8 cellular contexts compared by ENCODE assay signal in genomic region chr14:24135834-24136683, GRCh38. TPM values are rescaled to one million over a fixed set of nuclear protein-coding genes. Genes with fewer than 3 reads are reported as not detected.
A peak's percentile ranks its signal among the peaks of the same experiment; 100 is the strongest.
DNase-seq lines count a peak whose midpoint lies in the region; ATAC-seq and TF ChIP-seq lines count a peak whose summit lies in the region.

Gene PSME1 (plus strand): TSS chr14:24136194. CDS start chr14:24136263, 69 bp downstream.

- H3K36me3 ChIP-seq in OCI-LY1 (ENCODE audit: insufficient read depth, low read length) (peaks cover 28% of the 10 kb centered on the region), mucosa of descending colon (ENCODE audit: low read depth) (no peaks in the 10 kb centered on the region)

- intact Hi-C loops in Calu3 (cut with micrococcal nuclease; ENCODE audit: unreplicated experiment) (no loop called here), mucosa of descending colon (cut with DNase I, micrococcal nuclease) (no loop called here)

- peak within 1 kb of the TSS; percentile 82 for H3K4me3 Mint-ChIP-seq in Calu3 (ENCODE audit: low read depth, unreplicated experiment)

- no TSS peak for BruUV-seq in Calu3 (replicated peaks; lab: Mats Ljungman, UMichigan)

- H3K9me2 ChIP-seq in OCI-LY1 (ENCODE audit: low read depth, low read length), result no peaks in the 10 kb centered on the region

- H3K4me2 ChIP-seq in OCI-LY1 (ENCODE audit: low read length), result peak within 1 kb of the TSS; percentile 78

- H3K27me3 ChIP-seq in OCI-LY1 (ENCODE audit: insufficient read depth, low read length), result no peaks in the 10 kb centered on the region

- no peaks in the 10 kb centered on the region for H3K27me3 Mint-ChIP-seq in Calu3 (ENCODE audit: unreplicated experiment)

- H3K36me3 Mint-ChIP-seq in Calu3 (ENCODE audit: insufficient read depth, unreplicated experiment), result peaks cover 46% of the 10 kb centered on the region

- H3K27ac ChIP-seq in OCI-LY1 (ENCODE audit: low read depth, low read length, poor library complexity, severe bottlenecking), result peak within 1 kb of the TSS; percentile 48

- H3K9ac ChIP-seq in OCI-LY1 (ENCODE audit: low read length), result peak within 1 kb of the TSS; percentile 94

- H3K4me1 Mint-ChIP-seq in Calu3 (ENCODE audit: low read depth, unreplicated experiment), result peaks cover 30% of the 10 kb centered on the region

- no peaks in the 10 kb centered on the region for H3K9me3 ChIP-seq in OCI-LY1 (ENCODE audit: low read length)
- no peaks in the 10 kb centered on the region for H3K9me3 ChIP-seq in mucosa of descending colon

- H3K4me3 ChIP-seq in OCI-LY1 (ENCODE audit: low read depth, low read length, poor library complexity, severe bottlenecking) (peak within 1 kb of the TSS; percentile 98), mucosa of descending colon (peak within 1 kb of the TSS; percentile 98)

- CTCF ChIA-PET in Calu3 (lab: Charles Lee), result interaction anchor here (0.9 to 2.5 kb wide), 7 partner anchors 11 to 56 kb away, joined by 3 to 9 read pairs (median 5); partner anchors contain the start of genes DCAF11, IRF9, NRL and PCK2

- no peaks in the 10 kb centered on the region for H3F3A ChIP-seq in OCI-LY1 (ENCODE audit: insufficient read depth, low read length)

- peak within 1 kb of the TSS; percentile 69 for H3K27ac Mint-ChIP-seq in Calu3 (ENCODE audit: unreplicated experiment)

- H3K9me3 Mint-ChIP-seq in Calu3 (ENCODE audit: low read depth, unreplicated experiment), result no peaks in the 10 kb centered on the region

- H3K4me1 ChIP-seq in OCI-LY1 (ENCODE audit: insufficient read depth, low read length, severe bottlenecking) (peaks cover 41% of the 10 kb centered on the region), mucosa of descending colon (ENCODE audit: low read depth) (peaks cover 30% of the 10 kb centered on the region)

- DNase-seq in Calu3 (peak; percentile 96), HuH-7 (ENCODE audit: low spot score) (peak; percentile 91), activated T-cell treated with anti-CD3 and anti-CD28 coated beads for 1 hour (ENCODE audit: low read depth) (peak; percentile 91), epidermal melanocyte (ENCODE audit: insufficient read length, low spot score) (peak; percentile 95), mucosa of descending colon (peak; percentile 96 to 99 (median 97))
- DNase-seq in stimulated activated CD8-positive, alpha-beta memory T cell treated with anti-CD3 and anti-CD28 coated beads, Interleukin-4, amount 100 ng/mL, for 24 hours (ENCODE audit: low read depth), result peak; percentile 89

- peak; percentile 82 for ATAC-seq in GM21447 (IDR thresholded peaks at IDR 0.05; ENCODE audit: unreplicated experiment)
- ATAC-seq in mucosa of descending colon, result peak; percentile 97

- TF ChIP-seq CTCF in Calu3 (IDR thresholded peaks at IDR 0.05; ENCODE audit: unreplicated experiment) (no peak), OCI-LY1 (IDR thresholded peaks at IDR 0.05; ENCODE audit: low read length) (no peak), mucosa of descending colon (IDR thresholded peaks at IDR 0.05) (no peak)

- H4K20me1 ChIP-seq in OCI-LY1 (ENCODE audit: insufficient read depth, low read length), result no peaks in the 10 kb centered on the region

- H3K79me2 ChIP-seq in OCI-LY1 (ENCODE audit: insufficient read depth, low read length), result peaks cover 14% of the 10 kb centered on the region

- H2AFZ ChIP-seq in OCI-LY1 (ENCODE audit: low read length), result no peak within 1 kb of the TSS; the same call in 1 of the 2 replicates

RNA-seq across cellular contexts. Expression of gene PSME1, which starts in this region (rescaled TPM):
- total RNA-seq in Calu3 (2022) (259 and 289 TPM in 2 replicates), mucosa of descending colon (100 to 1,000 TPM; 188 to 279 (median 203) TPM)

Comparison
In these comparisons a context has a peak if more than half of its experiments do, and no peak if none do; other contexts are left out.
1. Peak in every context shown above with its lines: DNase-seq, ATAC-seq, H3K4me3 ChIP-seq and H3K27ac ChIP-seq.